In genomic region chr11:61107888-61108287, GRCh38 we compare ENCODE assay signal across 16 cellular contexts. TPM values are rescaled to one million over a fixed set of nuclear protein-coding genes. Genes with fewer than 3 reads are reported as not detected.
DNase-seq lines count a peak whose midpoint lies in the region; ATAC-seq and TF ChIP-seq lines count a peak whose summit lies in the region.
"Had no signal": no experiment of that assay in that cellular context is flagged by ENCODE, and none has a peak within 500 bp of the region (broad histone marks: within the 10 kb centered on the region; RNA-seq: fewer than 3 reads in every experiment).

No MANE protein-coding gene starts in this region.

- in situ Hi-C loops in G401 (cut with HindIII; ENCODE audit: low sequenced_read_pairs) = no loop called here

- no peaks in the 10 kb centered on the region for H3K9me3 ChIP-seq in CD4-positive, alpha-beta T cell (ENCODE audit: control insufficient read depth, low read length)

- peak overlapping the region; percentile 67 for H3K27ac ChIP-seq in CD4-positive, alpha-beta T cell (ENCODE audit: low read depth, low read length)

- CTCF ChIA-PET in CD4-positive, alpha-beta T cell (lab: Charles Lee) = interaction anchor here (1.1 to 1.8 kb wide), 4 partner anchors 17 to 47 kb away, joined by 3 to 4 read pairs (median 3); no protein-coding TSS in a partner anchor
- CTCF ChIA-PET in activated CD8-positive, alpha-beta T cell treated with anti-CD3 and anti-CD28 coated beads for 36 hours (lab: Charles Lee) = interaction anchor here (0.6 kb wide), 1 partner anchor 45 kb away, joined by 3 read pairs; no protein-coding TSS in a partner anchor

- peaks cover 92% of the 10 kb centered on the region for H3K36me3 Mint-ChIP-seq in CD4-positive, alpha-beta T cell (ENCODE audit: low read depth)
- peaks cover 82% of the 10 kb centered on the region for H3K36me3 Mint-ChIP-seq in activated CD8-positive, alpha-beta T cell treated with anti-CD3 and anti-CD28 coated beads for 36 hours (ENCODE audit: low read depth)
- peaks cover 53% of the 10 kb centered on the region for H3K36me3 Mint-ChIP-seq in central memory CD8-positive, alpha-beta T cell (ENCODE audit: insufficient read depth)
- H3K36me3 Mint-ChIP-seq: IgD-negative memory B cell had no signal

- POLR2A ChIA-PET in CD4-positive, alpha-beta T cell (lab: Charles Lee) = interaction anchor here (0.6 to 3.2 kb wide), 10 partner anchors 11 to 121 kb away, joined by 3 to 22 read pairs (median 6); no protein-coding TSS in a partner anchor
- POLR2A ChIA-PET in activated CD8-positive, alpha-beta T cell treated with anti-CD3 and anti-CD28 coated beads for 36 hours (lab: Charles Lee) = interaction anchor here (0.9 to 1.6 kb wide), 6 partner anchors 10 to 118 kb away, joined by 3 to 5 read pairs (median 3); no protein-coding TSS in a partner anchor

- no peak overlapping the region for H3K27ac Mint-ChIP-seq in CD4-positive, alpha-beta T cell
- H3K27ac Mint-ChIP-seq in activated CD8-positive, alpha-beta T cell treated with anti-CD3 and anti-CD28 coated beads for 36 hours = peak overlapping the region; percentile 85
- H3K27ac Mint-ChIP-seq in central memory CD8-positive, alpha-beta T cell (ENCODE audit: low read depth) = peak overlapping the region; percentile 74

- intact Hi-C loops in CD4-positive, alpha-beta T cell (cut with DNase I, micrococcal nuclease) = no loop called here
- intact Hi-C loops in activated CD8-positive, alpha-beta T cell treated with anti-CD3 and anti-CD28 coated beads for 36 hours (cut with micrococcal nuclease) = no loop called here

- ATAC-seq in CD4-positive, alpha-beta T cell (ENCODE audit: poor library complexity) = no peak
- ATAC-seq in activated CD8-positive, alpha-beta T cell treated with anti-CD3 and anti-CD28 coated beads for 36 hours = no peak
- no peak for ATAC-seq in central memory CD8-positive, alpha-beta T cell (replicated peaks; ENCODE audit: extremely low read depth, poor library complexity, severe bottlenecking)
- no peak for ATAC-seq in HG02938 (IDR thresholded peaks at IDR 0.05; ENCODE audit: unreplicated experiment)
- ATAC-seq: HCT116 had no signal

- H3K4me3 Mint-ChIP-seq in CD4-positive, alpha-beta T cell = peak overlapping the region; percentile 54
- no peak overlapping the region for H3K4me3 Mint-ChIP-seq in activated CD8-positive, alpha-beta T cell treated with anti-CD3 and anti-CD28 coated beads for 36 hours
- no peak overlapping the region for H3K4me3 Mint-ChIP-seq in central memory CD8-positive, alpha-beta T cell
- H3K4me3 Mint-ChIP-seq: IgD-negative memory B cell had no signal

- TF ChIP-seq CTCF in CD4-positive, alpha-beta T cell (IDR thresholded peaks at IDR 0.05) = no peak
- no peak for TF ChIP-seq CTCF in activated CD8-positive, alpha-beta T cell treated with anti-CD3 and anti-CD28 coated beads for 36 hours (IDR thresholded peaks at IDR 0.05)

- H3K4me1 Mint-ChIP-seq in CD4-positive, alpha-beta T cell (ENCODE audit: low read depth) = peaks cover 94% of the 10 kb centered on the region
- H3K4me1 Mint-ChIP-seq in activated CD8-positive, alpha-beta T cell treated with anti-CD3 and anti-CD28 coated beads for 36 hours (ENCODE audit: low read depth) = peaks cover 79% of the 10 kb centered on the region
- H3K4me1 Mint-ChIP-seq in central memory CD8-positive, alpha-beta T cell = peaks cover 78% of the 10 kb centered on the region

- peak; percentile 19 for DNase-seq in activated T-cell treated with anti-CD3 and anti-CD28 coated beads, Interleukin-2, amount 50 U/mL, for 1 hour
- no peak for DNase-seq in activated T-cell treated with anti-CD3 and anti-CD28 coated beads, Interleukin-2, amount 50 U/mL, for 48 hours
- DNase-seq in CD4-positive, alpha-beta T cell = no peak
- DNase-seq in activated CD8-positive, alpha-beta T cell treated with anti-CD3 and anti-CD28 coated beads for 36 hours = peak; percentile 7
- DNase-seq in central memory CD8-positive, alpha-beta T cell (ENCODE audit: low spot score in 2 of 2) = no peak
- DNase-seq in G401 (ENCODE audit: low spot score) = no peak
- DNase-seq: DMS 273 treated with DMSO at 0.1 percent for 48 hours, NCI-H1417, NCI-H2029, NCI-H510A had no signal

- no peaks in the 10 kb centered on the region for H3K27me3 ChIP-seq in CD4-positive, alpha-beta T cell (ENCODE audit: control insufficient read depth, insufficient read depth, low read length)

- no peaks in the 10 kb centered on the region for H3K27me3 Mint-ChIP-seq in CD4-positive, alpha-beta T cell
- no peaks in the 10 kb centered on the region for H3K27me3 Mint-ChIP-seq in activated CD8-positive, alpha-beta T cell treated with anti-CD3 and anti-CD28 coated beads for 36 hours
- no peaks in the 10 kb centered on the region for H3K27me3 Mint-ChIP-seq in central memory CD8-positive, alpha-beta T cell
- H3K27me3 Mint-ChIP-seq: IgD-negative memory B cell had no signal

- H3K9me3 Mint-ChIP-seq in CD4-positive, alpha-beta T cell = no peaks in the 10 kb centered on the region
- no peaks in the 10 kb centered on the region for H3K9me3 Mint-ChIP-seq in activated CD8-positive, alpha-beta T cell treated with anti-CD3 and anti-CD28 coated beads for 36 hours
- H3K9me3 Mint-ChIP-seq in central memory CD8-positive, alpha-beta T cell = no peaks in the 10 kb centered on the region
- H3K9me3 Mint-ChIP-seq: IgD-negative memory B cell had no signal

RNA-seq across cellular contexts. Expression of gene CD5, which starts 5.6 kb away (rescaled TPM):
- 100 to 1,000 TPM; 421 to 423 TPM for total RNA-seq in CD4-positive, alpha-beta T cell
- 100 to 1,000 TPM; 214 to 215 TPM for total RNA-seq in activated CD8-positive, alpha-beta T cell treated with anti-CD3 and anti-CD28 coated beads for 36 hours
- 0.06 TPM in 1 of 2 replicates, not detected in the other for total RNA-seq in G401 (2014; rRNA removed; shearing (Covaris generic))
- total RNA-seq: A673, Daoy, HT-29 had no signal

RNA-seq across cellular contexts. Expression of gene VPS37C, which starts 53.3 kb away (rescaled TPM):
- total RNA-seq in CD4-positive, alpha-beta T cell = 1 to 10 TPM; 1.8 to 2.0 TPM
- total RNA-seq in activated CD8-positive, alpha-beta T cell treated with anti-CD3 and anti-CD28 coated beads for 36 hours = 1 to 10 TPM; 6.6 to 7.2 TPM
- 15.5 and 16.6 TPM in 2 replicates for total RNA-seq in G401 (2014; rRNA removed; shearing (Covaris generic))

Comparison
In these comparisons a context has a peak if more than half of its experiments do, and no peak if none do; other contexts are left out.
1. DNase-seq: peak in activated T-cell treated with anti-CD3 and anti-CD28 coated beads, Interleukin-2, amount 50 U/mL, for 1 hour (single experiment) and activated CD8-positive, alpha-beta T cell treated with anti-CD3 and anti-CD28 coated beads for 36 hours (single experiment); none in activated T-cell treated with anti-CD3 and anti-CD28 coated beads, Interleukin-2, amount 50 U/mL, for 48 hours (0 of 2), CD4-positive, alpha-beta T cell (0 of 10), central memory CD8-positive, alpha-beta T cell (0 of 2) and G401 (single experiment).
2. RNA of gene CD5, which starts 5.6 kb away (total RNA-seq): 421 to 423 TPM in CD4-positive, alpha-beta T cell and 214 to 215 TPM in activated CD8-positive, alpha-beta T cell treated with anti-CD3 and anti-CD28 coated beads for 36 hours; 0.06 TPM in G401; every median in the first group is over 100 times any median in the second.